1 cellular context compared by ENCODE assay signal in the genomic region with DNA sequence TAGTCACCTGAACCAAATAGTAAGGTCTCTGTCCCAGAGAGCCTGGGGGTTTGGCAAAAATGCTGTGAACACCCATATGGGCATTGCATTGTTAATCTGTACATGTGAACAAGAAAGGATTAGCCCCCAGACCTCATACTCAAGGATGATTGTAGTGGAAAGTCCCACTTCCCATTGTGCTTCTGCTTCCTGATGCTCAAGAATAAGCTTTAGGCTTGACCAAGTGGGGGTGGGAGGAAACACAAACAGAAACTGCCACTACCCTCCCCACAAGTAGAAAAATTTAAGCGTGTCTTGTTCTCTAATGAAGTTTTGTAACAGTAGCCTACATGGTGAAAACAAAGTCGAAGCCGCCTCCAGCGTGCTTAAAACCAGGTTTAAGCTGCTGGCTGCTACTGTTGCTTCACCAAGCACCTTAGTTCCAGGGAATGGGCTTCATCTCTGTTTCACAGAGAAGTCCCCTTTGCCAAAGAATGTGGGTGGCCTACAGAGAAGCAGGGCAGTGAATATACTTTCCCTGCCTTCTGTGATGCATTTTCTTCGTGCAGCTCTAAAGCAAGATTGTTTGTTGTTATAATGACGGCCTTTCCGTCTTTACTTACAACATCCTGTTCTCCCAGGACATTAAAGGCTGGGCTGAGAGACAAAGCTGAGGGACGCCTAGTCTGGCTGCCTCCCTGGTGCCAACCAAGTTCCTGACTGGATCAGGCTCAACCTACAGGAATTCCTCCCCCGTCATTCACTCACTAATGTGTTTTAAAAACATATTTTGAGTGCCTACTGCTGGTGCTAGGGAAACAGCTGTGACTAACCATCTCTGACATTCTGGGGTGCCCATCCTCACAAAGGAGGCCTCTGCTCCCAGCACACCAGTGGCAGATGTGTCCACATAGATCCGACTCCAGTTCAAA.
TF ChIP-seq lines count a peak whose summit lies in the region.

No MANE protein-coding gene starts in this region.

TF ChIP-seq in HepG2, 621 proteins besides CTCF, POLR2A, EP300 and RAD21:
- TF ChIP-seq IKZF1 (IDR thresholded peaks at IDR 0.05) (no peak), ZBTB46 (CRISPR knock-in tag; IDR thresholded peaks at IDR 0.05; ENCODE audit: borderline replicate concordance) (no peak), ZNF552 (CRISPR knock-in tag; IDR thresholded peaks at IDR 0.05; ENCODE audit: borderline replicate concordance) (no peak), ZNF44 (CRISPR knock-in tag; IDR thresholded peaks at IDR 0.05) (no peak), RFXAP (CRISPR knock-in tag; IDR thresholded peaks at IDR 0.05; ENCODE audit: borderline replicate concordance) (no peak), ZNF580 (CRISPR knock-in tag; IDR thresholded peaks at IDR 0.05; ENCODE audit: borderline replicate concordance, low read depth) (no peak), HMG20A (CRISPR knock-in tag; IDR thresholded peaks at IDR 0.05; ENCODE audit: borderline replicate concordance) (no peak), CENPX (CRISPR knock-in tag; IDR thresholded peaks at IDR 0.05) (no peak), HOXA9 (CRISPR knock-in tag; IDR thresholded peaks at IDR 0.05; ENCODE audit: borderline replicate concordance) (no peak), HOXA5 (CRISPR knock-in tag; IDR thresholded peaks at IDR 0.05) (no peak), CCAR2 (optimal IDR thresholded peaks at IDR 0.05; ENCODE audit: low read depth, low read length) (no peak), ZNF747 (CRISPR knock-in tag; IDR thresholded peaks at IDR 0.05; ENCODE audit: borderline replicate concordance) (no peak), RBAK (CRISPR knock-in tag; IDR thresholded peaks at IDR 0.05) (no peak), CERS6 (CRISPR knock-in tag; IDR thresholded peaks at IDR 0.05) (no peak), ZNF343 (CRISPR knock-in tag; IDR thresholded peaks at IDR 0.05) (no peak)
- TF ChIP-seq, protein P1, sequence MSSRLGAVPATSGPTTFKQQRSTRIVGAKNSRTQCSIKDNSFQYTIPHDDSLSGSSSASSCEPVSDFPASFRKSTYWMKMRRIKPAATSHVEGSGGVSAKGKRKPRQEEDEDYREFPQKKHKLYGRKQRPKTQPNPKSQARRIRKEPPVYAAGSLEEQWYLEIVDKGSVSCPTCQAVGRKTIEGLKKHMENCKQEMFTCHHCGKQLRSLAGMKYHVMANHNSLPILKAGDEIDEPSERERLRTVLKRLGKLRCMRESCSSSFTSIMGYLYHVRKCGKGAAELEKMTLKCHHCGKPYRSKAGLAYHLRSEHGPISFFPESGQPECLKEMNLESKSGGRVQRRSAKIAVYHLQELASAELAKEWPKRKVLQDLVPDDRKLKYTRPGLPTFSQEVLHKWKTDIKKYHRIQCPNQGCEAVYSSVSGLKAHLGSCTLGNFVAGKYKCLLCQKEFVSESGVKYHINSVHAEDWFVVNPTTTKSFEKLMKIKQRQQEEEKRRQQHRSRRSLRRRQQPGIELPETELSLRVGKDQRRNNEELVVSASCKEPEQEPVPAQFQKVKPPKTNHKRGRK (CRISPR knock-in tag; IDR thresholded peaks at IDR 0.05), result no peak
- TF ChIP-seq, protein P2, sequence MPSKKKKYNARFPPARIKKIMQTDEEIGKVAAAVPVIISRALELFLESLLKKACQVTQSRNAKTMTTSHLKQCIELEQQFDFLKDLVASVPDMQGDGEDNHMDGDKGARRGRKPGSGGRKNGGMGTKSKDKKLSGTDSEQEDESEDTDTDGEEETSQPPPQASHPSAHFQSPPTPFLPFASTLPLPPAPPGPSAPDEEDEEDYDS (CRISPR knock-in tag; IDR thresholded peaks at IDR 0.05), result no peak
- TF ChIP-seq, protein P3, sequence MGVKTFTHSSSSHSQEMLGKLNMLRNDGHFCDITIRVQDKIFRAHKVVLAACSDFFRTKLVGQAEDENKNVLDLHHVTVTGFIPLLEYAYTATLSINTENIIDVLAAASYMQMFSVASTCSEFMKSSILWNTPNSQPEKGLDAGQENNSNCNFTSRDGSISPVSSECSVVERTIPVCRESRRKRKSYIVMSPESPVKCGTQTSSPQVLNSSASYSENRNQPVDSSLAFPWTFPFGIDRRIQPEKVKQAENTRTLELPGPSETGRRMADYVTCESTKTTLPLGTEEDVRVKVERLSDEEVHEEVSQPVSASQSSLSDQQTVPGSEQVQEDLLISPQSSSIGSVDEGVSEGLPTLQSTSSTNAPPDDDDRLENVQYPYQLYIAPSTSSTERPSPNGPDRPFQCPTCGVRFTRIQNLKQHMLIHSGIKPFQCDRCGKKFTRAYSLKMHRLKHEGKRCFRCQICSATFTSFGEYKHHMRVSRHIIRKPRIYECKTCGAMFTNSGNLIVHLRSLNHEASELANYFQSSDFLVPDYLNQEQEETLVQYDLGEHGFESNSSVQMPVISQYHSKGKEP (CRISPR knock-in tag; IDR thresholded peaks at IDR 0.05), result no peak
